1 cellular context compared by ENCODE assay signal in genomic region chr17:3668279-3669084, GRCh38.
TF ChIP-seq lines count a peak whose summit lies in the region.

EMC6 (plus strand) TSS chr17:3668812; CDS start chr17:3669147, 335 bp downstream.
TAX1BP3 (minus strand) TSS chr17:3668578; CDS start chr17:3668526, 52 bp downstream.

TF ChIP-seq in HepG2, 621 proteins besides CTCF, POLR2A, EP300 and RAD21 (continued from another document):
- TF ChIP-seq NFAT5 (CRISPR knock-in tag; IDR thresholded peaks at IDR 0.05) = peak; percentile 73; the same call in 1 of the 2 replicates
- TF ChIP-seq GTF3A (CRISPR knock-in tag; conservative IDR thresholded peaks at IDR 0.05) = 0 out of 2 replicates have a peak, but pooled peaks have one; percentile 86
- TF ChIP-seq ZSCAN9 (CRISPR knock-in tag; IDR thresholded peaks at IDR 0.05; ENCODE audit: borderline replicate concordance) = no peak; the same call in none of the 2 replicates
- peak; percentile 24; the same call in 1 of the 2 replicates for TF ChIP-seq MAX (IDR thresholded peaks at IDR 0.05)
- peak; percentile 71; the same call in 1 of the 2 replicates for TF ChIP-seq ZNF784 (CRISPR knock-in tag; IDR thresholded peaks at IDR 0.05; ENCODE audit: borderline replicate concordance)
- peak; percentile 15 for TF ChIP-seq ZNF781 (CRISPR knock-in tag; IDR thresholded peaks at IDR 0.05; ENCODE audit: borderline replicate concordance, not compliant biosample characterization)
- 0 out of 2 replicates have a peak, but pooled peaks have one; percentile 13 for TF ChIP-seq CERS6 (CRISPR knock-in tag; IDR thresholded peaks at IDR 0.05)
